ENCODE assay signal across 27 cellular contexts in the genomic region with DNA sequence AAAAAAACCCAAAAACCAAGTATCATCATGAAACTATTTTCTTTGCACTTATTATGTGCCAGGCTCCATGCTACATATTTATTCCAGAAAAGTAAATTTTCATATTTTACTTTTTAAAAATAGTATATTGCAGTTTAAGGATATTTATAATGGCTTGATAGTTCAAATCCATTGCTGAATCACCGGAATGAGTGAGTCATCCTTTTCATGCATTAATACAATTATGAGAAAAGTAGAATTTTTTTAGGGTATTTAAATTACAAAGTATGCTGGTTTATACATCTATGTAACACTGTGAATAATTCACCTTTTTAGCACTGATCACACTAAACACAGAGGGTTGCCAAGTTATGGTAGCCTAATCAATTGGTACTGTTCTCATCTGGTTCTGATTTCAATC. TPM values are rescaled to one million over a fixed set of nuclear protein-coding genes. Genes with fewer than 3 reads are reported as not detected.
DNase-seq lines count a peak whose midpoint lies in the region; FAIRE-seq and TF ChIP-seq lines count a peak whose summit lies in the region.
"Had no signal": no experiment of that assay in that cellular context is flagged by ENCODE, and none has a peak within 500 bp of the region (broad histone marks: within the 10 kb centered on the region; RNA-seq: fewer than 3 reads in every experiment).

No MANE protein-coding gene starts in this region.

- BruUV-seq in OCI-LY7 (replicated peaks; lab: Mats Ljungman, UMichigan), result no TSS peak

- no peaks in the 10 kb centered on the region for H3K79me2 ChIP-seq in GM23248 (ENCODE audit: insufficient read depth)
- H3K79me2 ChIP-seq in osteoblast (ENCODE audit: insufficient read depth, low read length), result no peaks in the 10 kb centered on the region
- H3K79me2 ChIP-seq in OCI-LY7 (ENCODE audit: insufficient read depth, low read depth, low read length), result no peaks in the 10 kb centered on the region

- DNase-seq in GM23248 (peak; percentile 32), bronchial epithelial cell (ENCODE audit: low read depth) (peak; percentile 21), fibroblast of pulmonary artery (ENCODE audit: low read depth) (peak; percentile 18), osteoblast (ENCODE audit: insufficient read length, low spot score, missing footprints) (peak; percentile 31), NCI-H1048 (lab: John Stamatoyannopoulos, UW) (no peak), OCI-LY7 (ENCODE audit: low spot score) (no peak), HuH-7 (ENCODE audit: low spot score) (no peak), HT-29 (ENCODE audit: low spot score) (no peak)
- DNase-seq: AML-193; C1 segment of cervical spinal cord; Caco-2; CD4-positive, alpha-beta memory T cell; GDM1; HCEC 1CT; Kasumi-1; NCI-H1105 treated with DMSO at 0.1 percent for 48 hours; NCI-H146; NCI-H2029; NCI-H446; NCI-H524 treated with DMSO at 0.1 percent for 48 hours; NCI-H774; PC-9; SJCRH30 had no signal

- in situ Hi-C loops in GM23248 (cut with MboI), result no loop called here

- POLR2A ChIA-PET in OCI-LY7 (lab: Charles Lee), result no interaction called here

- no peak overlapping the region for H3K4me3 ChIP-seq in GM23248
- H3K4me3 ChIP-seq in bronchial epithelial cell (ENCODE audit: low read depth, low read length), result no peak overlapping the region
- no peak overlapping the region for H3K4me3 ChIP-seq in fibroblast of pulmonary artery (replicated peaks; ENCODE audit: low read depth, low read length)
- no peak overlapping the region for H3K4me3 ChIP-seq in osteoblast (ENCODE audit: insufficient read depth, low read length)
- H3K4me3 ChIP-seq in OCI-LY7 (ENCODE audit: low read depth, low read length, poor library complexity, severe bottlenecking), result no peak overlapping the region
- H3K4me3 ChIP-seq: GM12878, PC-9, SJCRH30 had no signal

- no peak for TF ChIP-seq CTCF in bronchial epithelial cell (IDR thresholded peaks at IDR 0.05; ENCODE audit: insufficient read depth, low read length, severe bottlenecking)
- TF ChIP-seq CTCF in fibroblast of pulmonary artery (IDR thresholded peaks at IDR 0.05; ENCODE audit: low read length, missing control alignments), result no peak
- no peak for TF ChIP-seq CTCF in osteoblast (IDR thresholded peaks at IDR 0.05; ENCODE audit: extremely low read depth, low read depth, low read length)
- TF ChIP-seq CTCF in OCI-LY7 (conservative IDR thresholded peaks at IDR 0.05; ENCODE audit: low read length), result no peak

- H3K36me3 ChIP-seq in GM23248 (ENCODE audit: low read depth), result no peaks in the 10 kb centered on the region
- no peaks in the 10 kb centered on the region for H3K36me3 ChIP-seq in bronchial epithelial cell (ENCODE audit: control insufficient read depth, insufficient read depth, low read length)
- H3K36me3 ChIP-seq in osteoblast (ENCODE audit: insufficient read depth, low read length), result no peaks in the 10 kb centered on the region
- H3K36me3 ChIP-seq in OCI-LY7 (ENCODE audit: insufficient read depth, low read length), result no peaks in the 10 kb centered on the region
- H3K36me3 ChIP-seq: SJCRH30 had no signal

- H3K9me2 ChIP-seq in GM23248 (ENCODE audit: insufficient read depth) (no peaks in the 10 kb centered on the region), OCI-LY7 (ENCODE audit: insufficient read depth, low read length) (peaks cover 5% of the 10 kb centered on the region; the same call in 1 of the 2 replicates)

- no peaks in the 10 kb centered on the region for H3F3A ChIP-seq in GM23248 (ENCODE audit: insufficient read depth)

- no peak overlapping the region for H3K27ac ChIP-seq in GM23248
- no peak overlapping the region for H3K27ac ChIP-seq in osteoblast (ENCODE audit: low read depth, low read length)
- no peak overlapping the region for H3K27ac ChIP-seq in OCI-LY7 (ENCODE audit: low read depth, low read length, poor library complexity, severe bottlenecking)
- H3K27ac ChIP-seq: HL-60, PC-9, SJCRH30 had no signal

- H3K27me3 ChIP-seq in GM23248 (replicated peaks; ENCODE audit: insufficient read depth) (no peaks in the 10 kb centered on the region), bronchial epithelial cell (ENCODE audit: control insufficient read depth, insufficient read depth, low read length) (no peaks in the 10 kb centered on the region), osteoblast (ENCODE audit: insufficient read depth, low read length) (no peaks in the 10 kb centered on the region)
- H3K27me3 ChIP-seq: SJCRH30 had no signal

- H3K9ac ChIP-seq in GM23248, result no peak overlapping the region

- WGBS in GM23248 (ENCODE audit: low coverage in 1 of 2, low lambda C conversion rate in 2 of 2, missing lambda C conversion rate in 2 of 2), 2 experiments, result 76 to 82% methylated on average over 1 of the region's 1 CpG

- FAIRE-seq in bronchial epithelial cell (lab: Jason Lieb, UNC), result no peak
- FAIRE-seq: A204.1, GM12878, H1 had no signal

- no peaks in the 10 kb centered on the region for H3K4me1 ChIP-seq in GM23248 (ENCODE audit: insufficient read depth)
- no peaks in the 10 kb centered on the region for H3K4me1 ChIP-seq in osteoblast (ENCODE audit: insufficient read depth, low read length)
- peaks cover 4% of the 10 kb centered on the region for H3K4me1 ChIP-seq in OCI-LY7 (ENCODE audit: insufficient read depth, low read length, poor library complexity, severe bottlenecking)
- H3K4me1 ChIP-seq: SJCRH30 had no signal

- H3K9me3 ChIP-seq in GM23248 (ENCODE audit: low read depth) (no peaks in the 10 kb centered on the region), osteoblast (ENCODE audit: low read depth, low read length) (no peaks in the 10 kb centered on the region), OCI-LY7 (ENCODE audit: low read length) (no peaks in the 10 kb centered on the region)
- H3K9me3 ChIP-seq: Caco-2, SJCRH30 had no signal

- no peaks in the 10 kb centered on the region for H4K20me1 ChIP-seq in GM23248 (ENCODE audit: insufficient read depth)
- H4K20me1 ChIP-seq in osteoblast (ENCODE audit: insufficient read depth, low read length), result no peaks in the 10 kb centered on the region
- H4K20me1 ChIP-seq in OCI-LY7 (ENCODE audit: insufficient read depth, low read length), result no peaks in the 10 kb centered on the region

- H3K4me2 ChIP-seq in GM23248 (ENCODE audit: unreplicated experiment) (no peak overlapping the region), osteoblast (ENCODE audit: insufficient read depth, low read length) (no peak overlapping the region), OCI-LY7 (ENCODE audit: low read length) (no peak overlapping the region)
- H3K4me2 ChIP-seq: PC-9 had no signal

- CTCF ChIA-PET in OCI-LY7 (lab: Charles Lee; ENCODE audit: unreplicated experiment), result no interaction called here

- intact Hi-C loops in OCI-LY7 (cut with micrococcal nuclease; ENCODE audit: unreplicated experiment), result no loop called here

- H2AFZ ChIP-seq in GM23248, result no peak overlapping the region
- H2AFZ ChIP-seq in osteoblast (ENCODE audit: low read length), result no peak overlapping the region
- H2AFZ ChIP-seq in OCI-LY7 (ENCODE audit: low read length), result no peak overlapping the region
- H2AFZ ChIP-seq: PC-9 had no signal

RNA-seq across cellular contexts. Expression of a gene that starts 54.3 kb away (rescaled TPM):
- total RNA-seq in GM23248 (2014; rRNA removed; shearing (Covaris generic)), result not detected in 2 replicates
- polyA plus RNA-seq in GM23248 (2016; fragmentation: Nextera tagmentation; extraction: Ambion mirVana), result not detected in 2 replicates
- total RNA-seq in bronchial epithelial cell, result 2.9 and 7.8 TPM in 2 replicates
- total RNA-seq in osteoblast, result 0.72 and 1.2 TPM in 2 replicates
- not detected in 2 replicates for total RNA-seq in OCI-LY7 (2014; rRNA removed; shearing (Covaris generic))
- not detected in 2 replicates for total RNA-seq in OCI-LY7 (2022)
- not detected in 2 replicates for total RNA-seq in HT-29 (2014; rRNA removed; shearing (Covaris generic))
- total RNA-seq: CD4-positive, alpha-beta memory T cell; PC-9 had no signal
- polyA plus RNA-seq: CD4-positive, alpha-beta memory T cell had no signal

Comparison
In these comparisons a context has a peak if more than half of its experiments do, and no peak if none do; other contexts are left out.
1. DNase-seq: peak in GM23248 (single experiment), bronchial epithelial cell (single experiment), fibroblast of pulmonary artery (single experiment) and osteoblast (single experiment); none in NCI-H1048 (single experiment), OCI-LY7 (single experiment), HuH-7 (single experiment) and HT-29 (single experiment).